8 cellular contexts compared by ENCODE assay signal in the genomic region with DNA sequence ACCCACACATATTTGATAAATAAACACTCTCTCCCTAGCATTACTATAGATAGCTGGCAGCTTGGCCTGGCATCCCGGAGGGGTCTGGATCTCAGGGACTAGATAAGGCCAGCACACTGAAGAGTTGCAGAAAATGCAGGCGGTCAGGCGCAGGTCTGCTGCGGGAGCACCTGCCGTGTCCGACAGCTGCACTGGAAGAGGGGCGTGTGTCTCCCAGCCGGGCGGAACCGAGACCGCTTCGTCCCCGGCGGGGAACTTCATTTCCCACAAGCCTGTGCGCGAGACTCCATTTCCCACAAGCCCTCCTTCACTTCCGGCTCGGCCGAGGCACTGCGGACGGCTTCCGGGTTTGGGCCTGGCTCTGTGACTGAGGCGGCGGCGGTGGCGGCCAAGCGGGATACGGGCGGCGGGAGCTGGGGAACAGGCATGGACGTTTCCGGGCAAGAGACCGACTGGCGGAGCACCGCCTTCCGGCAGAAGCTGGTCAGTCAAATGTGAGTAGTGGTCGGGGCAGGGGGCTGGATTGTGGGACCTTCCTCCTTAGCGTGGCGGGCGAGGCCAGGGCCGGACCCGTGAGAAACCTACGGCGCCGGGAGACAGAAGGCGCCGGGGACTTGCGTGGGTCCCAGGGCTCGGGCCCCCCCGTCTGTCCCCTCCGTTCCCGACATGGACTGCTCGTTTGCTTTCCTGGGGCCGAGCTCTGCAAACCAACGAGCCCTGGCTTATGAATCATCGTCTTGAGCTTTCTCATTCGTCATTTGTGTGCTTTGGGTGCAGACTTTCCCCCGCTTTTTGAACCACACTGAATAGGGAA. TPM values are rescaled to one million over a fixed set of nuclear protein-coding genes. Genes with fewer than 3 reads are reported as not detected.
A peak's percentile ranks its signal among the peaks of the same experiment; 100 is the strongest.
DNase-seq lines count a peak whose midpoint lies in the region; ATAC-seq, FAIRE-seq and TF ChIP-seq lines count a peak whose summit lies in the region.

MED15 (plus strand) TSS at position 358 of the 814 bp plus-strand sequence; CDS start at position 427, 69 bp downstream.

- peaks cover 48% of the 10 kb centered on the region for H3K4me1 Mint-ChIP-seq in T-helper 17 cell

- H3K27me3 ChIP-seq in right cardiac atrium (ENCODE audit: control insufficient read depth, insufficient read depth): no peaks in the 10 kb centered on the region
- H3K27me3 ChIP-seq in uterus: no peaks in the 10 kb centered on the region

- under 1% methylated on average over 58 of the region's 58 CpGs for WGBS in right cardiac atrium

- H3K27ac ChIP-seq in right cardiac atrium (ENCODE audit: low read length) (peak within 1 kb of the TSS; percentile 99), uterus (peak within 1 kb of the TSS; percentile 93 to 97)

- no peaks in the 10 kb centered on the region for H3K27me3 Mint-ChIP-seq in T-helper 17 cell

- H3K9me3 ChIP-seq in T-helper 17 cell (ENCODE audit: control insufficient read depth, low read length, poor library complexity, severe bottlenecking) (no peaks in the 10 kb centered on the region), right cardiac atrium (ENCODE audit: control insufficient read depth, low read length) (no peaks in the 10 kb centered on the region), uterus (no peaks in the 10 kb centered on the region)

- H3K4me3 ChIP-seq in right cardiac atrium (ENCODE audit: low read length) (peak within 1 kb of the TSS; percentile 91), uterus (peak within 1 kb of the TSS; percentile 72 to 90)

- H3K36me3 ChIP-seq in uterus: no peaks in the 10 kb centered on the region

- H3K27ac Mint-ChIP-seq in T-helper 17 cell: peak within 1 kb of the TSS; percentile 94

- peak in 2 of 4 experiments; percentile 13 to 36 for TF ChIP-seq CTCF in uterus (IDR thresholded peaks at IDR 0.05)

- no peaks in the 10 kb centered on the region for H3K36me3 Mint-ChIP-seq in T-helper 17 cell (ENCODE audit: low read depth)

- peak within 1 kb of the TSS; percentile 99 for H3K4me3 Mint-ChIP-seq in T-helper 17 cell

- H3K4me1 ChIP-seq in right cardiac atrium (ENCODE audit: control insufficient read depth, insufficient read depth, low read length): peaks cover 16% of the 10 kb centered on the region
- H3K4me1 ChIP-seq in uterus: peaks cover 7 to 18% of the 10 kb centered on the region in 2 donors

- intact Hi-C loops in right cardiac atrium (cut with DNase I) (no loop called here), uterus (cut with DNase I; ENCODE audit: low total_unique reads) (no loop called here)

- ATAC-seq in HG02763 (IDR thresholded peaks at IDR 0.05; ENCODE audit: unreplicated experiment) (peak; percentile 79), T-helper 17 cell (peak; percentile 94), right cardiac atrium (peak; percentile 92 to 94)

- peak; percentile 76 for TF ChIP-seq POLR2A in GM12891 (IDR thresholded peaks at IDR 0.05; ENCODE audit: low read depth, low read length)
- peak; percentile 68 to 87 for TF ChIP-seq POLR2A in uterus (IDR thresholded peaks at IDR 0.05)

- DNase-seq in GM12891 (ENCODE audit: insufficient read length, low spot score): peak; percentile 87
- peak; percentile 36 for DNase-seq in NCI-H1694 (lab: John Stamatoyannopoulos, UW)
- DNase-seq in T-helper 17 cell: peak; percentile 73 to 77 (median 77)
- DNase-seq in amygdala (lab: John Stamatoyannopoulos, UW): peak; percentile 29 to 93 (median 84)
- peak; percentile 92 to 96 (median 96) for DNase-seq in right cardiac atrium
- no peak for DNase-seq in pulmonary artery endothelial cell (ENCODE audit: low read depth, low spot score)
- DNase-seq in uterus: peak; percentile 90

- peak; percentile 98 for FAIRE-seq in GM12891 (lab: Jason Lieb, UNC)

TF ChIP-seq in GM12891, 5 proteins besides CTCF, POLR2A, EP300 and RAD21:
- peak; percentile 69 for TF ChIP-seq SPI1 (IDR thresholded peaks at IDR 0.05; ENCODE audit: low read depth, low read length)
- TF ChIP-seq PAX5 (IDR thresholded peaks at IDR 0.05; ENCODE audit: insufficient read depth, low read length, severe bottlenecking): peak; percentile 61
- TF ChIP-seq POLR2AphosphoS5 (IDR thresholded peaks at IDR 0.05; ENCODE audit: low read depth, low read length): peak; percentile 72; the same call in 1 of the 2 replicates
- no peak; the same call in 1 of the 2 replicates for TF ChIP-seq POU2F2 (IDR thresholded peaks at IDR 0.05; ENCODE audit: low read depth, low read length)
- peak; percentile 77 for TF ChIP-seq TAF1 (IDR thresholded peaks at IDR 0.05; ENCODE audit: low read depth, low read length)

RNA-seq across cellular contexts. Expression of gene MED15, which starts in this region (rescaled TPM):
- polyA plus RNA-seq in GM12891 (2012; ENCODE audit: low read depth, missing spikeins): 40.8 TPM
- total RNA-seq in T-helper 17 cell: 100 to 1,000 TPM; 207 to 251 TPM
- 10 to 100 TPM; 47.3 to 53.4 (median 50.1) TPM for total RNA-seq in right cardiac atrium
- 30.9 TPM for polyA plus RNA-seq in right cardiac atrium
- 30.5 and 36.7 TPM in 2 replicates for total RNA-seq in pulmonary artery endothelial cell
- total RNA-seq in uterus: 100 to 1,000 TPM in 1 of 4 donors, 10 to 100 TPM in 3; 16.5 to 110 (median 38.6) TPM
